In genomic region chr2:26471278-26471677, GRCh38 we compare ENCODE assay signal across 20 cellular contexts. TPM values are rescaled to one million over a fixed set of nuclear protein-coding genes. Genes with fewer than 3 reads are reported as not detected.
A peak's percentile ranks its signal among the peaks of the same experiment; 100 is the strongest.
DNase-seq lines count a peak whose midpoint lies in the region; ATAC-seq, FAIRE-seq and TF ChIP-seq lines count a peak whose summit lies in the region.
"Had no signal": no experiment of that assay in that cellular context is flagged by ENCODE, and none has a peak within 500 bp of the region (broad histone marks: within the 10 kb centered on the region; RNA-seq: fewer than 3 reads in every experiment).

No MANE protein-coding gene starts in this region.

- H3K4me1 ChIP-seq in SK-N-SH (ENCODE audit: control insufficient read depth in 1 of 2, insufficient read depth in 2 of 2, low read depth in 1 of 2, low read length in 1 of 2) (no peaks in the 10 kb centered on the region), K562 (replicated peaks in 1 of 2; ENCODE audit: control insufficient read depth in 2 of 2, insufficient read depth in 2 of 2, low read length in 2 of 2) (peaks cover 5 to 28% of the 10 kb centered on the region in 2 experiments; a peak in 4 of 5 replicates)
- H3K4me1 ChIP-seq: stomach had no signal

- H3K4me3 ChIP-seq in SK-N-SH (ENCODE audit: low read depth in 2 of 2, low read length in 1 of 2) (no peak overlapping the region), K562 (no peak overlapping the region), retinal pigment epithelial cell (ENCODE audit: low read length) (no peak overlapping the region)
- H3K4me3 ChIP-seq: MG63, stomach had no signal

- ATAC-seq in SK-N-SH treated with all-trans-retinoic acid at 6 μM for 48 hours (no peak), K562 (no peak), HG02970 (IDR thresholded peaks at IDR 0.05; ENCODE audit: low FRiP score, unreplicated experiment) (no peak)
- ATAC-seq: esophagus mucosa had no signal

- H3K9me1 ChIP-seq in K562 (ENCODE audit: control insufficient read depth, insufficient read depth, low read length): no peaks in the 10 kb centered on the region

- H3K36me3 ChIP-seq in SK-N-SH (replicated peaks in 1 of 2; ENCODE audit: control insufficient read depth in 1 of 2, insufficient read depth in 2 of 2, low read length in 1 of 2) (no peaks in the 10 kb centered on the region), K562 (ENCODE audit: control insufficient read depth, insufficient read depth, low read length) (no peaks in the 10 kb centered on the region)
- H3K36me3 ChIP-seq: MG63, stomach had no signal

- TF ChIP-seq CTCF in SK-N-SH (IDR thresholded peaks at IDR 0.05): no peak
- peak in 2 of 3 experiments; percentile 8 to 22; a peak in 2 of 6 replicates for TF ChIP-seq CTCF in K562 (IDR thresholded peaks at IDR 0.05 in 2 of 3, conservative IDR thresholded peaks at IDR 0.05 in 1 of 3; ENCODE audit: insufficient read depth in 2 of 3, low read depth in 1 of 3, low read length in 3 of 3)
- peak; percentile 23 for TF ChIP-seq CTCF in retinal pigment epithelial cell (conservative IDR thresholded peaks at IDR 0.05; ENCODE audit: low read depth, low read length)

- TF ChIP-seq RAD21 in SK-N-SH (IDR thresholded peaks at IDR 0.05; ENCODE audit: low read length): peak; percentile 15; the same call in 1 of the 2 replicates
- TF ChIP-seq RAD21 in K562 (CRISPR knock-in tag; conservative IDR thresholded peaks at IDR 0.05 in 1 of 2, IDR thresholded peaks at IDR 0.05 in 1 of 2): no peak

- H3K9me2 ChIP-seq in SK-N-SH: no peaks in the 10 kb centered on the region

- in situ Hi-C loops in K562 (cut with MboI): no loop called here

- H3F3A ChIP-seq in SK-N-SH (replicated peaks; ENCODE audit: insufficient read depth): peaks cover 4% of the 10 kb centered on the region

- CTCF ChIA-PET in SK-N-SH (lab: Yijun Ruan, JAX): interaction anchor here (1.0 to 2.8 kb wide), 6 partner anchors 10 to 124 kb away, joined by 3 to 18 read pairs (median 3); partner anchors contain the start of gene ADGRF3
- CTCF ChIA-PET in K562 (lab: Yijun Ruan, JAX; ENCODE audit: low intra/inter-chr PET ratio): interaction anchor here (1.8 kb wide), 1 partner anchor 106 kb away, joined by 16 read pairs; no protein-coding TSS in a partner anchor

- H4K20me1 ChIP-seq in SK-N-SH (ENCODE audit: insufficient read depth): no peaks in the 10 kb centered on the region
- H4K20me1 ChIP-seq in K562 (replicated peaks; ENCODE audit: control insufficient read depth, insufficient read depth, low read length): no peaks in the 10 kb centered on the region

- H3K4me2 ChIP-seq in SK-N-SH: no peak overlapping the region
- H3K4me2 ChIP-seq in K562 (ENCODE audit: insufficient read depth, low read length): no peak overlapping the region

- FAIRE-seq in K562 (lab: Jason Lieb, UNC): no peak
- FAIRE-seq: kidney had no signal

- BruUV-seq in K562 (replicated peaks; lab: Mats Ljungman, UMichigan): no TSS peak

- H2AFZ ChIP-seq in SK-N-SH (ENCODE audit: low read depth): no peak overlapping the region
- no peak overlapping the region for H2AFZ ChIP-seq in K562 (ENCODE audit: low read depth, low read length)

- no peaks in the 10 kb centered on the region for H3K9me3 ChIP-seq in SK-N-SH
- H3K9me3 ChIP-seq in K562 (replicated peaks; ENCODE audit: control insufficient read depth, insufficient read depth, low read depth, low read length): peaks cover 5% of the 10 kb centered on the region; the same call in 1 of the 2 replicates

- intact Hi-C loops in K562 (cut with micrococcal nuclease): no loop called here

- H3K9ac ChIP-seq in SK-N-SH (no peak overlapping the region), K562 (ENCODE audit: insufficient read depth in 1 of 2, low read depth in 2 of 2, low read length in 2 of 2) (no peak overlapping the region)

- H3K27ac ChIP-seq in SK-N-SH (ENCODE audit: low read depth in 2 of 2, low read length in 1 of 2) (no peak overlapping the region), K562 (ENCODE audit: extremely low read depth, low read depth, low read length) (no peak overlapping the region)
- H3K27ac ChIP-seq: stomach had no signal

- no peak for DNase-seq in SK-N-SH
- DNase-seq in NCI-H1694 treated with DMSO at 0.1 percent for 48 hours (lab: John Stamatoyannopoulos, UW): peak; percentile 54
- DNase-seq in K562 (ENCODE audit: extremely low read depth in 1 of 4, low spot score in 3 of 4): no peak
- no peak for DNase-seq in retinal pigment epithelial cell (ENCODE audit: low read depth)
- DNase-seq in GM19240 (ENCODE audit: insufficient read length, low spot score): no peak
- DNase-seq in stimulated activated CD4-positive, alpha-beta T cell treated with anti-CD3 and anti-CD28 coated beads, Interleukin-2, amount 100 ng/mL, for 24 hours: no peak
- DNase-seq: activated CD4-positive, alpha-beta T cell treated with anti-CD3 and anti-CD28 coated beads for 4 hours; activated naive CD4-positive, alpha-beta T cell treated with Interleukin-2 at 50 U/mL for 16 hours; CD4-positive, alpha-beta memory T cell; head of caudate nucleus; kidney; MG63; nephron progenitor cell; stomach; T-helper 9 cell had no signal

- H3K79me2 ChIP-seq in SK-N-SH (ENCODE audit: insufficient read depth): no peaks in the 10 kb centered on the region
- no peaks in the 10 kb centered on the region for H3K79me2 ChIP-seq in K562 (ENCODE audit: control insufficient read depth, insufficient read depth, low read length)

- TF ChIP-seq POLR2A in K562 (conservative IDR thresholded peaks at IDR 0.05): no peak

- H3K27me3 ChIP-seq in SK-N-SH (ENCODE audit: insufficient read depth) (no peaks in the 10 kb centered on the region), K562 (ENCODE audit: control insufficient read depth in 2 of 2, insufficient read depth in 2 of 2, low read length in 2 of 2) (peaks cover 0 to 5% of the 10 kb centered on the region in 2 experiments; a peak in 1 of 5 replicates)
- H3K27me3 ChIP-seq: MG63, stomach had no signal

- POLR2A ChIA-PET in SK-N-SH (lab: Yijun Ruan, JAX): no interaction called here
- POLR2A ChIA-PET in K562 (lab: Yijun Ruan, JAX): no interaction called here

- TF ChIP-seq EP300 in SK-N-SH (IDR thresholded peaks at IDR 0.05; ENCODE audit: borderline replicate concordance in 1 of 2, low read depth in 1 of 2, low read length in 1 of 2): no peak
- TF ChIP-seq EP300 in K562 (IDR thresholded peaks at IDR 0.05; ENCODE audit: low read length): no peak

- WGBS in SK-N-SH (ENCODE audit: low lambda C conversion rate): 59% methylated on average over 3 of the region's 3 CpGs
- 14% methylated on average over 3 of the region's 3 CpGs for WGBS in K562 (ENCODE audit: insufficient coverage, low coverage, missing lambda C conversion rate)

TF ChIP-seq in SK-N-SH, 30 proteins besides CTCF, POLR2A, EP300 and RAD21 (continues in another document):
- no peak for TF ChIP-seq TEAD4 (IDR thresholded peaks at IDR 0.05; ENCODE audit: borderline replicate concordance, insufficient read depth)
- no peak for TF ChIP-seq TAF1 (IDR thresholded peaks at IDR 0.05; ENCODE audit: borderline replicate concordance, low read depth, low read length)
- no peak for TF ChIP-seq MXI1 (IDR thresholded peaks at IDR 0.05; ENCODE audit: low read depth, low read length)

TF ChIP-seq in SK-N-SH treated with all-trans-retinoic acid at 6 μM for 48 hours, 23 proteins besides CTCF, POLR2A, EP300 and RAD21 (continues in another document):
- TF ChIP-seq PPARA (CRISPR knock-in tag; IDR thresholded peaks at IDR 0.05; ENCODE audit: borderline replicate concordance): no peak
- TF ChIP-seq ZC3H10 (CRISPR knock-in tag; IDR thresholded peaks at IDR 0.05): no peak
- no peak for TF ChIP-seq ISL1 (CRISPR knock-in tag; IDR thresholded peaks at IDR 0.05)
- TF ChIP-seq TOX (CRISPR knock-in tag; IDR thresholded peaks at IDR 0.05; ENCODE audit: borderline replicate concordance): no peak
- TF ChIP-seq ZNF8 (CRISPR knock-in tag; IDR thresholded peaks at IDR 0.05): no peak
- TF ChIP-seq BACH2 (CRISPR knock-in tag; IDR thresholded peaks at IDR 0.05; ENCODE audit: borderline replicate concordance): no peak
- no peak for TF ChIP-seq ZNF565 (CRISPR knock-in tag; conservative IDR thresholded peaks at IDR 0.05; ENCODE audit: low read depth)

TF ChIP-seq in K562, 482 proteins besides CTCF, POLR2A, EP300 and RAD21 (continues in another document):
- TF ChIP-seq ZBTB2 (IDR thresholded peaks at IDR 0.05) (no peak), MTA1 (IDR thresholded peaks at IDR 0.05; ENCODE audit: borderline replicate concordance) (no peak), RBM14 (IDR thresholded peaks at IDR 0.05; ENCODE audit: borderline replicate concordance, insufficient read depth, low read depth, low read length) (no peak)

RNA-seq across cellular contexts. Expression of gene OTOF, which starts 6.6 kb away (rescaled TPM):
- polyA plus RNA-seq in SK-N-SH (2012; rRNA removed) (not detected in 2 replicates), K562 (2011; rRNA removed) (0.07 and 0.11 TPM in 2 replicates), K562 (2014; fragmentation: Illumina TruSeq; extraction: Trizol) (not detected in 2 replicates), K562 (2014; fragmentation: Nextera tagmentation; extraction: Ambion mirVana) (not detected), K562 (2014; rRNA removed) (0.03 TPM in 1 of 2 replicates, not detected in the other)
- polyA plus RNA-seq in SK-N-SH (2012; cell fraction: cytosol; rRNA removed): 0.01 TPM in 1 of 2 replicates, not detected in the other
- polyA plus RNA-seq in SK-N-SH (2012; cell fraction: nucleus; rRNA removed): 0.01 TPM in 2 replicates
- total RNA-seq in K562 (2011; cell fraction: chromatin; rRNA removed; ENCODE audit: low replicate concordance): 0.11 and 0.49 TPM in 2 replicates
- 0.13 and 0.17 TPM in 2 replicates for total RNA-seq in K562 (2011; cell fraction: nucleolus; rRNA removed)
- not detected in 2 replicates for total RNA-seq in K562 (2011; cell fraction: nucleoplasm; rRNA removed)
- total RNA-seq in K562 (2014; rRNA removed) (0.05 and 0.33 TPM in 2 replicates), K562 (2014; rRNA removed; fragmentation: Illumina TruSeq; extraction: Trizol) (not detected in 2 replicates), K562 (2015; rRNA removed; fragmentation: Illumina TruSeq; extraction: Trizol) (not detected in 2 replicates), K562 (2021) (0.07 TPM in 1 of 2 replicates, not detected in the other)
- 0.12 and 0.24 TPM in 2 replicates for polyA plus RNA-seq in K562 (2011; cell fraction: cytosol; rRNA removed)
- polyA plus RNA-seq in K562 (2011; cell fraction: nucleus; rRNA removed): 0.22 and 0.31 TPM in 2 replicates
- 0.03 and 0.12 TPM in 2 replicates for polyA plus RNA-seq in K562 (2012)
- 0.04 TPM in 1 of 2 replicates, not detected in the other for polyA minus RNA-seq in K562 (2011; rRNA and poly(A)+ RNA removed)
- not detected in 2 replicates for polyA minus RNA-seq in K562 (2011; cell fraction: cytosol; rRNA and poly(A)+ RNA removed)
- polyA minus RNA-seq in K562 (2011; cell fraction: nucleus; rRNA and poly(A)+ RNA removed): under 0.01 TPM in 1 of 2 replicates, not detected in the other
- total RNA-seq: esophagus mucosa, HT-29 had no signal
- polyA plus RNA-seq: AG04450 had no signal

Comparison
In these comparisons a context has a peak if more than half of its experiments do, and no peak if none do; other contexts are left out.
1. Of the 27 proteins assayed by ChIP-seq in both K562 and SK-N-SH: peak only in K562: CTCF; only in SK-N-SH: RAD21; in both: none; in neither: 25.